In genomic region chr11:62399172-62399867, GRCh38 we compare ENCODE assay signal across 11 cellular contexts. TPM values are rescaled to one million over a fixed set of nuclear protein-coding genes. Genes with fewer than 3 reads are reported as not detected.
DNase-seq lines count a peak whose midpoint lies in the region; ATAC-seq, FAIRE-seq and TF ChIP-seq lines count a peak whose summit lies in the region.
"Had no signal": no experiment of that assay in that cellular context is flagged by ENCODE, and none has a peak within 500 bp of the region (broad histone marks: within the 10 kb centered on the region; RNA-seq: fewer than 3 reads in every experiment).

No MANE protein-coding gene starts in this region.

- no peak for ATAC-seq in activated CD8-positive, alpha-beta T cell treated with anti-CD3 and anti-CD28 coated beads, Interleukin-2, amount 10 ng/mL, durations not matched to agents 7 days and 5 days
- no peak for ATAC-seq in activated CD8-positive, alpha-beta T cell treated with anti-CD3 and anti-CD28 coated beads for 36 hours
- no peak for ATAC-seq in GM21619 (IDR thresholded peaks at IDR 0.05; ENCODE audit: unreplicated experiment)

- TF ChIP-seq CTCF in activated CD8-positive, alpha-beta T cell treated with anti-CD3 and anti-CD28 coated beads for 36 hours (IDR thresholded peaks at IDR 0.05) = no peak
- TF ChIP-seq CTCF in choroid plexus epithelial cell (conservative IDR thresholded peaks at IDR 0.05; ENCODE audit: low read depth, low read length) (no peak), tibial artery (IDR thresholded peaks at IDR 0.05) (no peak)

- H3K9ac ChIP-seq in muscle layer of colon (ENCODE audit: low read length) = peak overlapping the region; percentile 62

- H3K4me3 Mint-ChIP-seq in activated CD8-positive, alpha-beta T cell treated with anti-CD3 and anti-CD28 coated beads, Interleukin-2, amount 10 ng/mL, durations not matched to agents 7 days and 5 days = no peak overlapping the region
- no peak overlapping the region for H3K4me3 Mint-ChIP-seq in activated CD8-positive, alpha-beta T cell treated with anti-CD3 and anti-CD28 coated beads for 36 hours
- H3K4me3 Mint-ChIP-seq: T-helper 1 cell treated with Interleukin-12 subunit alpha and Interleukin-12 subunit beta and Interleukin-4 antibody, amounts not matched to agents 30 μg/mL and 1 μg/mL, for 36 hours had no signal

- H3K4me1 ChIP-seq in muscle layer of colon (ENCODE audit: insufficient read depth, low read length) = peaks cover 78% of the 10 kb centered on the region
- peaks cover 8 to 78% (median 67%) of the 10 kb centered on the region in 4 donors for H3K4me1 ChIP-seq in tibial artery
- H3K4me1 ChIP-seq in HAP-1 = no peaks in the 10 kb centered on the region

- intact Hi-C loops in activated CD8-positive, alpha-beta T cell treated with anti-CD3 and anti-CD28 coated beads for 36 hours (cut with micrococcal nuclease) = no loop called here
- intact Hi-C loops in tibial artery (cut with DNase I; ENCODE audit: low total_unique reads) = loop anchor here (5.0 to 10.0 kb wide), 2 partner anchors 143 to 295 kb away; no protein-coding TSS in a partner anchor

- peak overlapping the region; percentile 40 for H3K27ac Mint-ChIP-seq in activated CD8-positive, alpha-beta T cell treated with anti-CD3 and anti-CD28 coated beads, Interleukin-2, amount 10 ng/mL, durations not matched to agents 7 days and 5 days
- no peak overlapping the region for H3K27ac Mint-ChIP-seq in activated CD8-positive, alpha-beta T cell treated with anti-CD3 and anti-CD28 coated beads for 36 hours
- H3K27ac Mint-ChIP-seq: T-helper 1 cell treated with Interleukin-12 subunit alpha and Interleukin-12 subunit beta and Interleukin-4 antibody, amounts not matched to agents 30 μg/mL and 1 μg/mL, for 36 hours had no signal

- no peaks in the 10 kb centered on the region for H3K36me3 Mint-ChIP-seq in activated CD8-positive, alpha-beta T cell treated with anti-CD3 and anti-CD28 coated beads, Interleukin-2, amount 10 ng/mL, durations not matched to agents 7 days and 5 days (ENCODE audit: low read depth)
- H3K36me3 Mint-ChIP-seq in activated CD8-positive, alpha-beta T cell treated with anti-CD3 and anti-CD28 coated beads for 36 hours (ENCODE audit: low read depth) = peaks cover 2% of the 10 kb centered on the region

- peaks cover 2% of the 10 kb centered on the region for H3K27me3 Mint-ChIP-seq in activated CD8-positive, alpha-beta T cell treated with anti-CD3 and anti-CD28 coated beads, Interleukin-2, amount 10 ng/mL, durations not matched to agents 7 days and 5 days (ENCODE audit: low read depth)
- no peaks in the 10 kb centered on the region for H3K27me3 Mint-ChIP-seq in activated CD8-positive, alpha-beta T cell treated with anti-CD3 and anti-CD28 coated beads for 36 hours

- POLR2A ChIA-PET in activated CD8-positive, alpha-beta T cell treated with anti-CD3 and anti-CD28 coated beads, Interleukin-2, amount 10 ng/mL, durations not matched to agents 7 days and 5 days (lab: Charles Lee) = interaction anchor here (0.6 kb wide), 1 partner anchor 209 kb away, joined by 3 read pairs; no protein-coding TSS in a partner anchor
- POLR2A ChIA-PET in activated CD8-positive, alpha-beta T cell treated with anti-CD3 and anti-CD28 coated beads for 36 hours (lab: Charles Lee) = interaction anchor here (0.8 to 1.0 kb wide), 2 partner anchors 29 to 167 kb away, joined by 3 read pairs; no protein-coding TSS in a partner anchor

- H3K36me3 ChIP-seq in muscle layer of colon (ENCODE audit: insufficient read depth, low read length) = no peaks in the 10 kb centered on the region
- H3K36me3 ChIP-seq in tibial artery = no peaks in the 10 kb centered on the region
- H3K36me3 ChIP-seq in HAP-1 (replicated peaks) = no peaks in the 10 kb centered on the region

- DNase-seq in activated CD8-positive, alpha-beta T cell treated with anti-CD3 and anti-CD28 coated beads, Interleukin-2, amount 10 ng/mL, durations not matched to agents 7 days and 5 days = no peak
- DNase-seq in activated CD8-positive, alpha-beta T cell treated with anti-CD3 and anti-CD28 coated beads for 36 hours = no peak
- DNase-seq in choroid plexus epithelial cell (ENCODE audit: low read depth) = peak; percentile 81
- peak; percentile 50 to 85 for DNase-seq in tibial artery
- no peak for DNase-seq in GM12892 (ENCODE audit: insufficient read length)
- no peak for DNase-seq in HAP-1 (ENCODE audit: low spot score in 2 of 2)
- DNase-seq: NCI-H748 treated with DMSO at 0.1 percent for 48 hours had no signal

- in situ Hi-C loops in HAP-1 (cut with MboI; ENCODE audit: low sequenced_read_pairs) = loop anchor here (10.0 kb wide), 1 partner anchor 295 kb away; no protein-coding TSS in a partner anchor

- no peak overlapping the region for H3K4me3 ChIP-seq in choroid plexus epithelial cell (ENCODE audit: low read depth, low read length)
- peak overlapping the region in 1 of 2 donors; percentile 22 for H3K4me3 ChIP-seq in muscle layer of colon (ENCODE audit: low read depth in 1 of 2, low read length in 2 of 2)
- peak overlapping the region in 1 of 2 donors; percentile 10 for H3K4me3 ChIP-seq in tibial artery
- no peak overlapping the region for H3K4me3 ChIP-seq in HAP-1

- CTCF ChIA-PET in activated CD8-positive, alpha-beta T cell treated with anti-CD3 and anti-CD28 coated beads, Interleukin-2, amount 10 ng/mL, durations not matched to agents 7 days and 5 days (lab: Charles Lee) = interaction anchor here (2.7 to 4.1 kb wide), 3 partner anchors 25 to 162 kb away, joined by 9 to 29 read pairs (median 15); no protein-coding TSS in a partner anchor
- CTCF ChIA-PET in activated CD8-positive, alpha-beta T cell treated with anti-CD3 and anti-CD28 coated beads for 36 hours (lab: Charles Lee) = interaction anchor here (1.0 to 4.6 kb wide), 6 partner anchors 19 to 162 kb away, joined by 3 to 34 read pairs (median 4); no protein-coding TSS in a partner anchor

- H3K27me3 ChIP-seq in muscle layer of colon (ENCODE audit: control insufficient read depth in 1 of 2, insufficient read depth in 2 of 2, low read length in 2 of 2) = no peaks in the 10 kb centered on the region
- no peaks in the 10 kb centered on the region for H3K27me3 ChIP-seq in tibial artery
- no peaks in the 10 kb centered on the region for H3K27me3 ChIP-seq in HAP-1 (ENCODE audit: low read depth)

- H3K4me1 Mint-ChIP-seq in activated CD8-positive, alpha-beta T cell treated with anti-CD3 and anti-CD28 coated beads, Interleukin-2, amount 10 ng/mL, durations not matched to agents 7 days and 5 days (ENCODE audit: low read depth) = peaks cover 56% of the 10 kb centered on the region
- H3K4me1 Mint-ChIP-seq in activated CD8-positive, alpha-beta T cell treated with anti-CD3 and anti-CD28 coated beads for 36 hours (ENCODE audit: low read depth) = peaks cover 49% of the 10 kb centered on the region

- no peaks in the 10 kb centered on the region for H3K9me3 Mint-ChIP-seq in activated CD8-positive, alpha-beta T cell treated with anti-CD3 and anti-CD28 coated beads, Interleukin-2, amount 10 ng/mL, durations not matched to agents 7 days and 5 days (ENCODE audit: insufficient read depth)
- H3K9me3 Mint-ChIP-seq in activated CD8-positive, alpha-beta T cell treated with anti-CD3 and anti-CD28 coated beads for 36 hours = no peaks in the 10 kb centered on the region
- H3K9me3 Mint-ChIP-seq: T-helper 1 cell treated with Interleukin-12 subunit alpha and Interleukin-12 subunit beta and Interleukin-4 antibody, amounts not matched to agents 30 μg/mL and 1 μg/mL, for 36 hours had no signal

- H3K27ac ChIP-seq in muscle layer of colon (ENCODE audit: low read depth, low read length) (peak overlapping the region; percentile 88), tibial artery (peak overlapping the region; percentile 79 to 82)

- no peaks in the 10 kb centered on the region for H3K9me3 ChIP-seq in muscle layer of colon (ENCODE audit: low read length)
- no peaks in the 10 kb centered on the region for H3K9me3 ChIP-seq in tibial artery
- no peaks in the 10 kb centered on the region for H3K9me3 ChIP-seq in HAP-1

- no peak for TF ChIP-seq POLR2A in GM12892 (IDR thresholded peaks at IDR 0.05; ENCODE audit: low read depth, low read length)

- FAIRE-seq in GM12892 (lab: Jason Lieb, UNC) = no peak

RNA-seq across cellular contexts. Expression of gene SCGB1A1, which starts 19.5 kb away (rescaled TPM):
- not detected for total RNA-seq in activated CD8-positive, alpha-beta T cell treated with anti-CD3 and anti-CD28 coated beads, Interleukin-2, amount 10 ng/mL, durations not matched to agents 7 days and 5 days
- not detected for total RNA-seq in activated CD8-positive, alpha-beta T cell treated with anti-CD3 and anti-CD28 coated beads for 36 hours
- polyA plus RNA-seq in GM12892 (2012; ENCODE audit: missing spikeins) = not detected
- polyA plus RNA-seq: neural cell had no signal

Comparison
In these comparisons a context has a peak if more than half of its experiments do, and no peak if none do; other contexts are left out.
1. DNase-seq: peak in choroid plexus epithelial cell (single experiment) and tibial artery (2 of 2); none in activated CD8-positive, alpha-beta T cell treated with anti-CD3 and anti-CD28 coated beads, Interleukin-2, amount 10 ng/mL, durations not matched to agents 7 days and 5 days (single experiment), activated CD8-positive, alpha-beta T cell treated with anti-CD3 and anti-CD28 coated beads for 36 hours (single experiment), GM12892 (single experiment) and HAP-1 (0 of 2).